ENCODE assay signal across 1 cellular context in the genomic region with DNA sequence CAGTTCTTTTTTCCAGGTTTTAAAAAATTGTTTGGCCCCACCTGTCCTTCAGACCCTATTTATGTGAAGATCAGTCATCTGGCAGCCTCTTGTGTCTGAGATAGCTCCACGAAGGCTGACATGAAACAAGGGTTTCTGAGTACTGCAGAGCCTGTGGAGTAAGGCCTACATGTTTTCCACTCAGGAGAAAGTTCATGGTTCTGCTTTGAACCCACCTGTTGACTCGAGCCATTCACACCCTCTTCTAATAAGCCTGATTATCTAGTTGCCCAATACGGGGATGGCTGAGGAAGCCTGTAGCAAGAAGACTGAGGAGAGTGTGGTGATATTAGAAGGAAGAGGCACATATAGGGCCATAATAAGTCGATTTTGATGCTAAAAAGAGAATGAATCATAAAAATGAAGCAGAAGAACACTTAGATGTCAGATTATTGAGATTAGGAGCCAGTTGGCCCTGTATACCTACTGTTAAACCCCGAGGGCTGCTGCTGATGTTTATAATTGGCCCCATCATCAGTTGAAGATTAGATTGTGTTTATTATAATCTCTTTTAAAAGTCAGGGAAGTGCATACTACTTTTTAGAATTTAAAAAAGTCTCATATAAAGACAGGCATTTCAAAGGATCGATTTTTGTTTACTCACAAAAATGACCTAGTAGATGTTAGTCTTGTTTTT.
TF ChIP-seq lines count a peak whose summit lies in the region.

No MANE protein-coding gene starts in this region.

TF ChIP-seq in SK-N-SH treated with all-trans-retinoic acid at 6 μM for 48 hours, 23 proteins besides CTCF, POLR2A, EP300 and RAD21 (continued from another document):
- no peak for TF ChIP-seq ZNF565 (CRISPR knock-in tag; conservative IDR thresholded peaks at IDR 0.05; ENCODE audit: low read depth)
- TF ChIP-seq SNAI2 (CRISPR knock-in tag; IDR thresholded peaks at IDR 0.05) = no peak
- TF ChIP-seq ZNF70 (CRISPR knock-in tag; IDR thresholded peaks at IDR 0.05) = no peak
- no peak for TF ChIP-seq ARNTL (CRISPR knock-in tag; IDR thresholded peaks at IDR 0.05; ENCODE audit: borderline replicate concordance, low read depth)
- TF ChIP-seq TCF4 (CRISPR knock-in tag; IDR thresholded peaks at IDR 0.05; ENCODE audit: borderline replicate concordance) = no peak
- no peak for TF ChIP-seq OSR1 (CRISPR knock-in tag; IDR thresholded peaks at IDR 0.05)
- TF ChIP-seq CSDC2 (CRISPR knock-in tag; IDR thresholded peaks at IDR 0.05) = no peak
- TF ChIP-seq CREB5 (CRISPR knock-in tag; IDR thresholded peaks at IDR 0.05; ENCODE audit: low read depth) = no peak
- no peak for TF ChIP-seq ZFP30 (CRISPR knock-in tag; IDR thresholded peaks at IDR 0.05)
